ENCODE assay signal across 8 cellular contexts in genomic region chr9:137278061-137278912, GRCh38. TPM values are rescaled to one million over a fixed set of nuclear protein-coding genes. Genes with fewer than 3 reads are reported as not detected.
A peak's percentile ranks its signal among the peaks of the same experiment; 100 is the strongest.
DNase-seq lines count a peak whose midpoint lies in the region; ATAC-seq and TF ChIP-seq lines count a peak whose summit lies in the region.

No MANE protein-coding gene starts in this region.

- H3K27me3 ChIP-seq in GM23248 (replicated peaks; ENCODE audit: insufficient read depth) (no peaks in the 10 kb centered on the region), RWPE2 (ENCODE audit: insufficient read depth, poor library complexity, severe bottlenecking) (no peaks in the 10 kb centered on the region)

- H3K79me2 ChIP-seq in GM23248 (ENCODE audit: insufficient read depth) = no peaks in the 10 kb centered on the region

- H3K27ac Mint-ChIP-seq in nephron = peak overlapping the region in 2 of 3 experiments; percentile 27 to 99

- DNase-seq in GM23248 (peak; percentile 62), RWPE2 (ENCODE audit: low spot score) (peak; percentile 73), NCI-H2196 treated with DMSO at 0.1 percent for 48 hours (lab: John Stamatoyannopoulos, UW; ENCODE audit: unreplicated experiment) (no peak), DMS53 (lab: John Stamatoyannopoulos, UW) (no peak)

- H3K27me3 Mint-ChIP-seq in nephron (ENCODE audit: low read depth) = peaks cover 13% of the 10 kb centered on the region

- H3K9me2 ChIP-seq in GM23248 (ENCODE audit: insufficient read depth) = no peaks in the 10 kb centered on the region

- peaks cover 8% of the 10 kb centered on the region for H3K36me3 Mint-ChIP-seq in nephron (ENCODE audit: low read depth)

- H3F3A ChIP-seq in GM23248 (ENCODE audit: insufficient read depth) = no peaks in the 10 kb centered on the region

- no peak for TF ChIP-seq CTCF in RWPE2 (IDR thresholded peaks at IDR 0.05; ENCODE audit: poor library complexity, severe bottlenecking)
- no peak for TF ChIP-seq CTCF in nephron (IDR thresholded peaks at IDR 0.05; ENCODE audit: unreplicated experiment in 3 of 3)

- H3K36me3 ChIP-seq in GM23248 (ENCODE audit: low read depth) = no peaks in the 10 kb centered on the region; the same call in 1 of the 2 replicates
- peaks cover 38% of the 10 kb centered on the region for H3K36me3 ChIP-seq in RWPE2 (ENCODE audit: low read depth)

- H3K9ac ChIP-seq in GM23248 = peak overlapping the region; percentile 71

- peak overlapping the region; percentile 61 to 81 (median 77) for H3K4me3 Mint-ChIP-seq in nephron

- H2AFZ ChIP-seq in GM23248 = peak overlapping the region; percentile 11; the same call in 1 of the 2 replicates

- ATAC-seq in RWPE2 (ENCODE audit: low read depth) (peak; percentile 2), esophagus mucosa (peak; percentile 0), GM18861 (IDR thresholded peaks at IDR 0.05; ENCODE audit: unreplicated experiment) (no peak), HG03378 (IDR thresholded peaks at IDR 0.05; ENCODE audit: unreplicated experiment) (no peak)

- H3K4me3 ChIP-seq in GM23248 = peak overlapping the region; percentile 78
- peak overlapping the region; percentile 81 for H3K4me3 ChIP-seq in RWPE2 (ENCODE audit: severe bottlenecking)

- H3K4me1 ChIP-seq in GM23248 (ENCODE audit: insufficient read depth) (peaks cover 8% of the 10 kb centered on the region), RWPE2 (ENCODE audit: insufficient read depth, poor library complexity, severe bottlenecking) (peaks cover 18% of the 10 kb centered on the region)

- H3K9me3 ChIP-seq in GM23248 (ENCODE audit: low read depth) = no peaks in the 10 kb centered on the region
- H3K9me3 ChIP-seq in RWPE2 (ENCODE audit: severe bottlenecking) = no peaks in the 10 kb centered on the region

- in situ Hi-C loops in GM23248 (cut with MboI) = no loop called here

- no peaks in the 10 kb centered on the region for H3K9me3 Mint-ChIP-seq in nephron

- H3K27ac ChIP-seq in GM23248 (peak overlapping the region; percentile 20; the same call in 1 of the 2 replicates), RWPE2 (ENCODE audit: poor library complexity, severe bottlenecking) (peak overlapping the region; percentile 88)

- H4K20me1 ChIP-seq in GM23248 (ENCODE audit: insufficient read depth) = no peaks in the 10 kb centered on the region

- WGBS in GM23248 (ENCODE audit: low coverage in 1 of 2, low lambda C conversion rate in 2 of 2, missing lambda C conversion rate in 2 of 2), 2 experiments = 10 to 14% methylated on average over 62 to 84 of the region's 84 CpGs

- H3K4me2 ChIP-seq in GM23248 (ENCODE audit: unreplicated experiment) = peak overlapping the region; percentile 86

- H3K4me1 Mint-ChIP-seq in nephron = peaks cover 27% of the 10 kb centered on the region

RNA-seq across cellular contexts. Expression of gene TOR4A, which starts 0.8 kb away (rescaled TPM):
- total RNA-seq in GM23248 (2014; rRNA removed; shearing (Covaris generic)) = 25.8 and 29.6 TPM in 2 replicates
- 4.1 and 5.0 TPM in 2 replicates for polyA plus RNA-seq in GM23248 (2016; fragmentation: Nextera tagmentation; extraction: Ambion mirVana)
- 15.4 TPM for total RNA-seq in esophagus mucosa

RNA-seq across cellular contexts. Expression of gene NELFB, which starts 23.2 kb away (rescaled TPM):
- total RNA-seq in GM23248 (2014; rRNA removed; shearing (Covaris generic)) = 65.0 and 69.6 TPM in 2 replicates
- polyA plus RNA-seq in GM23248 (2016; fragmentation: Nextera tagmentation; extraction: Ambion mirVana) = 34.4 and 38.5 TPM in 2 replicates
- total RNA-seq in esophagus mucosa = 36.7 TPM

RNA-seq across cellular contexts. Expression of gene NRARP, which starts 23.8 kb away (rescaled TPM):
- total RNA-seq in GM23248 (2014; rRNA removed; shearing (Covaris generic)) = 0.32 TPM in 1 of 2 replicates, not detected in the other
- polyA plus RNA-seq in GM23248 (2016; fragmentation: Nextera tagmentation; extraction: Ambion mirVana) = not detected in 2 replicates
- 20.4 TPM for total RNA-seq in esophagus mucosa

RNA-seq across cellular contexts. Expression of gene STPG3, which starts 27.2 kb away (rescaled TPM):
- total RNA-seq in GM23248 (2014; rRNA removed; shearing (Covaris generic)) = not detected in 2 replicates
- not detected in 2 replicates for polyA plus RNA-seq in GM23248 (2016; fragmentation: Nextera tagmentation; extraction: Ambion mirVana)
- not detected for total RNA-seq in esophagus mucosa

RNA-seq across cellular contexts. Expression of gene TUBB4B, which starts 37.2 kb away (rescaled TPM):
- 148 and 159 TPM in 2 replicates for total RNA-seq in GM23248 (2014; rRNA removed; shearing (Covaris generic))
- 373 and 391 TPM in 2 replicates for polyA plus RNA-seq in GM23248 (2016; fragmentation: Nextera tagmentation; extraction: Ambion mirVana)
- total RNA-seq in esophagus mucosa = 321 TPM

Comparison
In these comparisons a context has a peak if more than half of its experiments do, and no peak if none do; other contexts are left out.
1. DNase-seq: peak in GM23248 (single experiment) and RWPE2 (single experiment); none in NCI-H2196 treated with DMSO at 0.1 percent for 48 hours (single experiment) and DMS53 (single experiment).
2. ATAC-seq: peak in RWPE2 (single experiment) and esophagus mucosa (single experiment); none in GM18861 (single experiment) and HG03378 (single experiment).
3. RNA of gene NRARP, which starts 23.8 kb away (total RNA-seq): 20.4 TPM in esophagus mucosa (single experiment); 0.32 TPM in GM23248; every median in the first group is over 10 times any median in the second.